In the genomic region with DNA sequence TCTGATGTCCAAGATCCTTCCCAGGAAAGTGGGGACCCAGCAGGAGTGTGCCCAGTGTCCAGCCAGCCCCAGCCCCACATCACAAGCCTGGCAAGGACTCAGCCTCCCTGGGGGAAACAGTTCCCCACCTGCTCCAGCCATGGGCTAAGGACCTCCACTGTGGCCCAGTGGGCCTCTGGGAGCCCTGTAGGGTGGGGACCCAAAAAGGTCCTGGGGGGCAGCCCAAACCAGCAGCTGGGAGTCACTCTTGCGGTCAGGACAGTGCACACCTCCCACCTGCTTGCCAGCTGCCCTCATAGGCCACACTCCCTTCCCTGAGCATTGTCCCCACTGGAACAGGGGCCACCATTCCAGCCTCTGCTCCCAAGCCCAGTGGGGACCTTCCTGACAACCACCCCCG, we compare ENCODE assay signal across 20 cellular contexts. TPM values are rescaled to one million over a fixed set of nuclear protein-coding genes. Genes with fewer than 3 reads are reported as not detected.
DNase-seq lines count a peak whose midpoint lies in the region; ATAC-seq, FAIRE-seq and TF ChIP-seq lines count a peak whose summit lies in the region.
"Had no signal": no experiment of that assay in that cellular context is flagged by ENCODE, and none has a peak within 500 bp of the region (broad histone marks: within the 10 kb centered on the region; RNA-seq: fewer than 3 reads in every experiment).

No MANE protein-coding gene starts in this region.

- in situ Hi-C loops in HepG2 (cut with HindIII; ENCODE audit: extremely low pct_ligation_motif_present, low pct_unique_long_range_greater_than_20kb) = no loop called here

- POLR2A ChIA-PET in HepG2 (lab: Yijun Ruan, JAX) = no interaction called here

- no peaks in the 10 kb centered on the region for H3F3A ChIP-seq in neural cell (ENCODE audit: insufficient read depth, low read length, poor library complexity, severe bottlenecking)

- H3K4me1 ChIP-seq in HepG2 (ENCODE audit: insufficient read depth, low read length) (peaks cover 86% of the 10 kb centered on the region), right lobe of liver (peaks cover 0 to 61% (median 30%) of the 10 kb centered on the region in 4 donors), adipocyte (ENCODE audit: control insufficient read depth, insufficient read depth, low read length) (peaks cover 20% of the 10 kb centered on the region), prostate gland (replicated peaks) (peaks cover 32% of the 10 kb centered on the region)

- 67% methylated on average over 2 of the region's 2 CpGs for WGBS in HepG2 (ENCODE audit: low lambda C conversion rate)
- WGBS in right lobe of liver (ENCODE audit: insufficient coverage, low coverage, low lambda C conversion rate, missing lambda C conversion rate) = 88% methylated on average over 1 of the region's 2 CpGs
- 95% methylated on average over 2 of the region's 2 CpGs for WGBS in prostate gland

- ATAC-seq in HepG2 = no peak
- ATAC-seq in right lobe of liver = no peak
- ATAC-seq: activated CD4-positive, alpha-beta T cell treated with anti-CD3 and anti-CD28 coated beads for 36 hours; GM23338; heart left ventricle had no signal

- no peak overlapping the region; a peak in 1 of 6 replicates for H3K4me3 ChIP-seq in HepG2 (replicated peaks in 1 of 3; ENCODE audit: insufficient read depth in 1 of 3, low read depth in 2 of 3, low read length in 3 of 3)
- H3K4me3 ChIP-seq in right lobe of liver = peak overlapping the region in 1 of 3 donors; percentile 56
- H3K4me3 ChIP-seq in adipocyte (ENCODE audit: low read length) = peak overlapping the region; percentile 82
- H3K4me3 ChIP-seq in neural cell (ENCODE audit: low read length) = peak overlapping the region; percentile 77
- no peak overlapping the region for H3K4me3 ChIP-seq in prostate gland
- H3K4me3 ChIP-seq: SJCRH30 had no signal

- CTCF ChIA-PET in HepG2 (lab: Yijun Ruan, JAX; ENCODE audit: low intra/inter-chr PET ratio, low total read pairs) = no interaction called here

- H3K4me2 ChIP-seq in HepG2 (ENCODE audit: low read depth, low read length) (peak overlapping the region; percentile 84), neural cell (ENCODE audit: low read length) (no peak overlapping the region)

- H3K9ac ChIP-seq in HepG2 (ENCODE audit: insufficient read depth, low read depth, low read length) = no peak overlapping the region
- no peak overlapping the region for H3K9ac ChIP-seq in adipocyte (ENCODE audit: low read length)
- H3K9ac ChIP-seq in neural cell (ENCODE audit: low read length) = no peak overlapping the region

- H3K9me2 ChIP-seq in neural cell (ENCODE audit: insufficient read depth, low read length) = no peaks in the 10 kb centered on the region

- TF ChIP-seq POLR2A in HepG2 (IDR thresholded peaks at IDR 0.05; ENCODE audit: insufficient read depth in 1 of 2, low read depth in 2 of 2, low read length in 2 of 2) = no peak
- no peak for TF ChIP-seq POLR2A in right lobe of liver (IDR thresholded peaks at IDR 0.05)
- TF ChIP-seq POLR2A in prostate gland (IDR thresholded peaks at IDR 0.05) = no peak

- no peak overlapping the region for H2AFZ ChIP-seq in HepG2 (ENCODE audit: low read length)
- no peak overlapping the region for H2AFZ ChIP-seq in neural cell (ENCODE audit: low read depth, low read length)
- H2AFZ ChIP-seq: GM23338 had no signal

- H3K27me3 ChIP-seq in HepG2 (ENCODE audit: control insufficient read depth in 1 of 2, insufficient read depth in 2 of 2, low read length in 2 of 2) = peaks cover 0 to 16% of the 10 kb centered on the region in 2 experiments; a peak in 2 of 5 replicates
- no peaks in the 10 kb centered on the region for H3K27me3 ChIP-seq in right lobe of liver
- H3K27me3 ChIP-seq in adipocyte (replicated peaks; ENCODE audit: control insufficient read depth, insufficient read depth, low read length) = no peaks in the 10 kb centered on the region
- H3K27me3 ChIP-seq in neural cell (ENCODE audit: insufficient read depth, low read depth, low read length) = no peaks in the 10 kb centered on the region
- H3K27me3 ChIP-seq in prostate gland (replicated peaks; ENCODE audit: insufficient read depth) = no peaks in the 10 kb centered on the region
- H3K27me3 ChIP-seq: breast epithelium, heart left ventricle had no signal

- intact Hi-C loops in HepG2 (cut with micrococcal nuclease; ENCODE audit: unreplicated experiment) (no loop called here), right lobe of liver (cut with DNase I) (no loop called here), prostate gland (cut with DNase I) (no loop called here)

- FAIRE-seq in HepG2 (lab: Jason Lieb, UNC) = no peak
- FAIRE-seq: islet of Langerhans, urothelium cell line had no signal

- TF ChIP-seq EP300 in HepG2 (IDR thresholded peaks at IDR 0.05; ENCODE audit: low read depth in 2 of 2, low read length in 2 of 2) (no peak), HepG2 (CRISPR knock-in tag; IDR thresholded peaks at IDR 0.05; ENCODE audit: borderline replicate concordance) (no peak), neural cell (conservative IDR thresholded peaks at IDR 0.05; ENCODE audit: poor library complexity, severe bottlenecking) (no peak)

- TF ChIP-seq CTCF in HepG2 (CRISPR knock-in tag; IDR thresholded peaks at IDR 0.05) (no peak), right lobe of liver (IDR thresholded peaks at IDR 0.05) (no peak), neural cell (IDR thresholded peaks at IDR 0.05; ENCODE audit: poor library complexity, severe bottlenecking) (no peak), GM10266 (IDR thresholded peaks at IDR 0.05; ENCODE audit: control insufficient read depth, insufficient read depth, low read depth, missing control alignments) (no peak), prostate gland (IDR thresholded peaks at IDR 0.05) (no peak)

- TF ChIP-seq RAD21 in HepG2 (CRISPR knock-in tag; IDR thresholded peaks at IDR 0.05) (no peak), neural cell (conservative IDR thresholded peaks at IDR 0.05) (no peak)

- BruUV-seq in HepG2 (replicated peaks; lab: Mats Ljungman, UMichigan) = no TSS peak

- H3K27ac ChIP-seq in HepG2 (ENCODE audit: extremely low read length, insufficient read depth, low read length) = no peak overlapping the region
- H3K27ac ChIP-seq in right lobe of liver = peak overlapping the region in 1 of 3 donors; percentile 73
- no peak overlapping the region for H3K27ac ChIP-seq in neural cell (ENCODE audit: low read length)
- H3K27ac ChIP-seq in prostate gland = no peak overlapping the region
- H3K27ac ChIP-seq: SJCRH30 had no signal

- H4K20me1 ChIP-seq in HepG2 (ENCODE audit: insufficient read depth, low read length) (no peaks in the 10 kb centered on the region), neural cell (ENCODE audit: insufficient read depth) (no peaks in the 10 kb centered on the region)

- H3K9me3 ChIP-seq in HepG2 (ENCODE audit: low read length) = no peaks in the 10 kb centered on the region
- no peaks in the 10 kb centered on the region for H3K9me3 ChIP-seq in right lobe of liver
- no peaks in the 10 kb centered on the region for H3K9me3 ChIP-seq in adipocyte (ENCODE audit: control insufficient read depth, low read length)
- no peaks in the 10 kb centered on the region for H3K9me3 ChIP-seq in neural cell (ENCODE audit: low read length)
- no peaks in the 10 kb centered on the region for H3K9me3 ChIP-seq in prostate gland
- H3K9me3 ChIP-seq: breast epithelium, heart left ventricle, SJCRH30 had no signal

- DNase-seq in HepG2 (ENCODE audit: low spot score) (no peak), right lobe of liver (no peak), adipocyte (ENCODE audit: low read depth) (no peak), H4 (ENCODE audit: low spot score) (no peak), GM10266 (ENCODE audit: extremely low spot score) (no peak), globus pallidus (ENCODE audit: low spot score) (no peak), prostate gland (ENCODE audit: low spot score) (no peak)
- DNase-seq: activated CD4-positive, alpha-beta T cell treated with anti-CD3 and anti-CD28 coated beads for 36 hours; activated naive CD4-positive, alpha-beta T cell treated with anti-CD3 and anti-CD28 coated beads, Interleukin-2, amount 50 U/mL, for 16 hours; heart left ventricle; NCI-H146; NCI-H446 treated with DMSO at 0.1 percent for 48 hours; T1000 had no signal

- H3K79me2 ChIP-seq in HepG2 (ENCODE audit: insufficient read depth, low read length) (no peaks in the 10 kb centered on the region), neural cell (replicated peaks; ENCODE audit: insufficient read depth, low read length) (peaks cover 5% of the 10 kb centered on the region)

- no peaks in the 10 kb centered on the region for H3K36me3 ChIP-seq in HepG2 (replicated peaks in 1 of 2; ENCODE audit: control insufficient read depth in 1 of 2, insufficient read depth in 2 of 2, low read length in 2 of 2)
- no peaks in the 10 kb centered on the region for H3K36me3 ChIP-seq in right lobe of liver
- H3K36me3 ChIP-seq in adipocyte (ENCODE audit: control insufficient read depth, insufficient read depth, low read length, severe bottlenecking) = no peaks in the 10 kb centered on the region
- H3K36me3 ChIP-seq in neural cell (ENCODE audit: insufficient read depth, low read length) = no peaks in the 10 kb centered on the region
- H3K36me3 ChIP-seq in prostate gland = no peaks in the 10 kb centered on the region
- H3K36me3 ChIP-seq: breast epithelium, SJCRH30 had no signal

RNA-seq across cellular contexts. Expression of a gene that starts 1.7 kb away (rescaled TPM):
- 0.72 and 2.9 TPM in 2 replicates for total RNA-seq in HepG2 (2016; rRNA removed; fragmentation: Illumina TruSeq; extraction: Trizol)
- 0.35 and 1.1 TPM in 2 replicates for total RNA-seq in HepG2 (2016; cell fraction: cytosol; rRNA removed; fragmentation: Illumina TruSeq; extraction: Trizol; ENCODE audit: low read depth)
- 1.1 and 2.6 TPM in 2 replicates for total RNA-seq in HepG2 (2016; cell fraction: insoluble cytoplasmic fraction; rRNA removed; fragmentation: Illumina TruSeq; extraction: Trizol)
- 0.96 and 1.1 TPM in 2 replicates for total RNA-seq in HepG2 (2016; cell fraction: membrane; rRNA removed; fragmentation: Illumina TruSeq; extraction: Trizol)
- 5.7 and 7.0 TPM in 2 replicates for total RNA-seq in HepG2 (2016; cell fraction: nucleus; rRNA removed; fragmentation: Illumina TruSeq; extraction: Trizol)
- 19.2 and 21.0 TPM in 2 replicates for polyA plus RNA-seq in HepG2 (2011; rRNA removed)
- polyA plus RNA-seq in HepG2 (2011; cell fraction: cytosol; rRNA removed) = 8.6 and 13.3 TPM in 2 replicates
- 246 and 388 TPM in 2 replicates for polyA plus RNA-seq in HepG2 (2011; cell fraction: nucleus; rRNA removed)
- 22.2 and 22.7 TPM in 2 replicates for polyA plus RNA-seq in HepG2 (2012)
- polyA plus RNA-seq in HepG2 (2016; cell fraction: cytosol; fragmentation: Illumina TruSeq; extraction: Trizol; ENCODE audit: low read depth) = 0.33 and 0.37 TPM in 2 replicates
- polyA plus RNA-seq in HepG2 (2016; cell fraction: insoluble cytoplasmic fraction; fragmentation: Illumina TruSeq; extraction: Trizol; ENCODE audit: low read depth) = 0.39 and 1.4 TPM in 2 replicates
- 0.64 and 0.73 TPM in 2 replicates for polyA plus RNA-seq in HepG2 (2016; cell fraction: membrane; fragmentation: Illumina TruSeq; extraction: Trizol; ENCODE audit: low read depth)
- polyA plus RNA-seq in HepG2 (2016; cell fraction: nucleus; fragmentation: Illumina TruSeq; extraction: Trizol; ENCODE audit: insufficient read depth, low read depth) = 15.6 and 16.5 TPM in 2 replicates
- polyA minus RNA-seq in HepG2 (2011; rRNA and poly(A)+ RNA removed; ENCODE audit: low replicate concordance) = 35.7 and 56.6 TPM in 2 replicates
- 7.6 and 10.1 TPM in 2 replicates for polyA minus RNA-seq in HepG2 (2011; cell fraction: cytosol; rRNA and poly(A)+ RNA removed)
- polyA minus RNA-seq in HepG2 (2011; cell fraction: nucleus; rRNA and poly(A)+ RNA removed) = 20.8 and 28.6 TPM in 2 replicates
- total RNA-seq in right lobe of liver = 10 to 100 TPM; 23.7 to 49.2 (median 34.2) TPM
- polyA plus RNA-seq in neural cell = 30.6 and 52.0 TPM in 2 replicates
- polyA minus RNA-seq in neural cell = 24.3 and 32.9 TPM in 2 replicates
- total RNA-seq in H4 (2014; rRNA removed; shearing (Covaris generic)) = 4.9 and 22.4 TPM in 2 replicates
- 10 to 100 TPM; 27.4 to 79.1 TPM for total RNA-seq in prostate gland

RNA-seq across cellular contexts. Expression of a gene that starts 5.5 kb away (rescaled TPM):
- total RNA-seq in HepG2 (2016; rRNA removed; fragmentation: Illumina TruSeq; extraction: Trizol) = not detected in 2 replicates
- not detected in 2 replicates for total RNA-seq in HepG2 (2016; cell fraction: cytosol; rRNA removed; fragmentation: Illumina TruSeq; extraction: Trizol; ENCODE audit: low read depth)
- not detected in 2 replicates for total RNA-seq in HepG2 (2016; cell fraction: insoluble cytoplasmic fraction; rRNA removed; fragmentation: Illumina TruSeq; extraction: Trizol)
- not detected in 2 replicates for total RNA-seq in HepG2 (2016; cell fraction: membrane; rRNA removed; fragmentation: Illumina TruSeq; extraction: Trizol)
- total RNA-seq in HepG2 (2016; cell fraction: nucleus; rRNA removed; fragmentation: Illumina TruSeq; extraction: Trizol) = not detected in 2 replicates
- polyA plus RNA-seq in HepG2 (2011; rRNA removed) = 0.05 TPM in 1 of 2 replicates, not detected in the other
- polyA plus RNA-seq in HepG2 (2011; cell fraction: cytosol; rRNA removed) = 0.05 TPM in 1 of 2 replicates, not detected in the other
- not detected in 2 replicates for polyA plus RNA-seq in HepG2 (2011; cell fraction: nucleus; rRNA removed)
- not detected in 2 replicates for polyA plus RNA-seq in HepG2 (2012)
- polyA plus RNA-seq in HepG2 (2016; cell fraction: cytosol; fragmentation: Illumina TruSeq; extraction: Trizol; ENCODE audit: low read depth) = not detected in 2 replicates
- polyA plus RNA-seq in HepG2 (2016; cell fraction: insoluble cytoplasmic fraction; fragmentation: Illumina TruSeq; extraction: Trizol; ENCODE audit: low read depth) = not detected in 2 replicates
- not detected in 2 replicates for polyA plus RNA-seq in HepG2 (2016; cell fraction: membrane; fragmentation: Illumina TruSeq; extraction: Trizol; ENCODE audit: low read depth)
- not detected in 2 replicates for polyA plus RNA-seq in HepG2 (2016; cell fraction: nucleus; fragmentation: Illumina TruSeq; extraction: Trizol; ENCODE audit: insufficient read depth, low read depth)
- 0.07 TPM in 1 of 2 replicates, not detected in the other for polyA minus RNA-seq in HepG2 (2011; rRNA and poly(A)+ RNA removed; ENCODE audit: low replicate concordance)
- polyA minus RNA-seq in HepG2 (2011; cell fraction: cytosol; rRNA and poly(A)+ RNA removed) = not detected in 2 replicates
- not detected in 2 replicates for polyA minus RNA-seq in HepG2 (2011; cell fraction: nucleus; rRNA and poly(A)+ RNA removed)
- under 1 TPM in 2 of 6 experiments, not detected in 4; 0.12 to 0.13 TPM for total RNA-seq in right lobe of liver
- polyA plus RNA-seq in neural cell = 0.56 and 0.69 TPM in 2 replicates
- not detected in 2 replicates for polyA minus RNA-seq in neural cell
- total RNA-seq in H4 (2014; rRNA removed; shearing (Covaris generic)) = not detected in 2 replicates
- under 1 TPM in 1 of 2 donors, not detected in 1; 0.57 TPM for total RNA-seq in prostate gland
- total RNA-seq: breast epithelium, GM23338, SJCRH30 had no signal
- polyA plus RNA-seq: AG04450, GM23338 had no signal

RNA-seq across cellular contexts. Expression of a gene that starts 19.6 kb away (rescaled TPM):
- total RNA-seq in HepG2 (2016; rRNA removed; fragmentation: Illumina TruSeq; extraction: Trizol) (0.63 and 0.84 TPM in 2 replicates), right lobe of liver (10 to 100 TPM in 5 of 6 experiments, 1 to 10 TPM in 1; 9.3 to 14.9 (median 12.2) TPM), prostate gland (100 to 1,000 TPM; 384 to 427 TPM)
- total RNA-seq in HepG2 (2016; cell fraction: cytosol; rRNA removed; fragmentation: Illumina TruSeq; extraction: Trizol; ENCODE audit: low read depth) = 1.2 TPM in 1 of 2 replicates, not detected in the other
- 0.65 and 1.7 TPM in 2 replicates for total RNA-seq in HepG2 (2016; cell fraction: insoluble cytoplasmic fraction; rRNA removed; fragmentation: Illumina TruSeq; extraction: Trizol)
- total RNA-seq in HepG2 (2016; cell fraction: membrane; rRNA removed; fragmentation: Illumina TruSeq; extraction: Trizol) = 0.59 and 0.79 TPM in 2 replicates
- total RNA-seq in HepG2 (2016; cell fraction: nucleus; rRNA removed; fragmentation: Illumina TruSeq; extraction: Trizol) = 2.7 and 4.8 TPM in 2 replicates
- polyA plus RNA-seq in HepG2 (2011; rRNA removed) (5.4 and 7.0 TPM in 2 replicates), neural cell (161 and 162 TPM in 2 replicates)
- polyA plus RNA-seq in HepG2 (2011; cell fraction: cytosol; rRNA removed) = 1.7 and 3.4 TPM in 2 replicates
- 93.3 and 114 TPM in 2 replicates for polyA plus RNA-seq in HepG2 (2011; cell fraction: nucleus; rRNA removed)
- polyA plus RNA-seq in HepG2 (2012) = 4.5 and 8.4 TPM in 2 replicates
- polyA plus RNA-seq in HepG2 (2016; cell fraction: cytosol; fragmentation: Illumina TruSeq; extraction: Trizol; ENCODE audit: low read depth) = 1.00 and 1.1 TPM in 2 replicates
- polyA plus RNA-seq in HepG2 (2016; cell fraction: insoluble cytoplasmic fraction; fragmentation: Illumina TruSeq; extraction: Trizol; ENCODE audit: low read depth) = 0.67 and 1.8 TPM in 2 replicates
- polyA plus RNA-seq in HepG2 (2016; cell fraction: membrane; fragmentation: Illumina TruSeq; extraction: Trizol; ENCODE audit: low read depth) = 1.1 and 1.5 TPM in 2 replicates
- 9.8 and 12.2 TPM in 2 replicates for polyA plus RNA-seq in HepG2 (2016; cell fraction: nucleus; fragmentation: Illumina TruSeq; extraction: Trizol; ENCODE audit: insufficient read depth, low read depth)
- polyA minus RNA-seq in HepG2 (2011; rRNA and poly(A)+ RNA removed; ENCODE audit: low replicate concordance) = 1.9 and 12.5 TPM in 2 replicates
- polyA minus RNA-seq in HepG2 (2011; cell fraction: cytosol; rRNA and poly(A)+ RNA removed) = 2.9 and 3.0 TPM in 2 replicates
- 3.9 and 4.2 TPM in 2 replicates for polyA minus RNA-seq in HepG2 (2011; cell fraction: nucleus; rRNA and poly(A)+ RNA removed)
- polyA minus RNA-seq in neural cell = 25.6 and 31.7 TPM in 2 replicates
- total RNA-seq in H4 (2014; rRNA removed; shearing (Covaris generic)) = 1.2 and 4.1 TPM in 2 replicates

RNA-seq across cellular contexts. Expression of a gene that starts 27.5 kb away (rescaled TPM):
- 0.87 and 0.95 TPM in 2 replicates for total RNA-seq in HepG2 (2016; rRNA removed; fragmentation: Illumina TruSeq; extraction: Trizol)
- total RNA-seq in HepG2 (2016; cell fraction: cytosol; rRNA removed; fragmentation: Illumina TruSeq; extraction: Trizol; ENCODE audit: low read depth) = 0.61 and 0.88 TPM in 2 replicates
- total RNA-seq in HepG2 (2016; cell fraction: insoluble cytoplasmic fraction; rRNA removed; fragmentation: Illumina TruSeq; extraction: Trizol) = 0.74 and 0.82 TPM in 2 replicates
- total RNA-seq in HepG2 (2016; cell fraction: membrane; rRNA removed; fragmentation: Illumina TruSeq; extraction: Trizol) = 0.69 and 0.71 TPM in 2 replicates
- 3.4 and 3.6 TPM in 2 replicates for total RNA-seq in HepG2 (2016; cell fraction: nucleus; rRNA removed; fragmentation: Illumina TruSeq; extraction: Trizol)
- 3.2 and 4.1 TPM in 2 replicates for polyA plus RNA-seq in HepG2 (2011; rRNA removed)
- polyA plus RNA-seq in HepG2 (2011; cell fraction: cytosol; rRNA removed) = 2.1 and 3.2 TPM in 2 replicates
- polyA plus RNA-seq in HepG2 (2011; cell fraction: nucleus; rRNA removed) = 41.8 and 49.4 TPM in 2 replicates
- 21.3 and 23.9 TPM in 2 replicates for polyA plus RNA-seq in HepG2 (2012)
- polyA plus RNA-seq in HepG2 (2016; cell fraction: cytosol; fragmentation: Illumina TruSeq; extraction: Trizol; ENCODE audit: low read depth) = 1.5 and 1.8 TPM in 2 replicates
- polyA plus RNA-seq in HepG2 (2016; cell fraction: insoluble cytoplasmic fraction; fragmentation: Illumina TruSeq; extraction: Trizol; ENCODE audit: low read depth) = 2.3 and 2.8 TPM in 2 replicates
- polyA plus RNA-seq in HepG2 (2016; cell fraction: membrane; fragmentation: Illumina TruSeq; extraction: Trizol; ENCODE audit: low read depth) = 2.2 and 2.6 TPM in 2 replicates
- polyA plus RNA-seq in HepG2 (2016; cell fraction: nucleus; fragmentation: Illumina TruSeq; extraction: Trizol; ENCODE audit: insufficient read depth, low read depth) = 12.9 and 17.3 TPM in 2 replicates
- polyA minus RNA-seq in HepG2 (2011; rRNA and poly(A)+ RNA removed; ENCODE audit: low replicate concordance) = 8.8 TPM in 1 of 2 replicates, not detected in the other
- polyA minus RNA-seq in HepG2 (2011; cell fraction: cytosol; rRNA and poly(A)+ RNA removed) = 9.0 and 9.2 TPM in 2 replicates
- 5.5 and 6.4 TPM in 2 replicates for polyA minus RNA-seq in HepG2 (2011; cell fraction: nucleus; rRNA and poly(A)+ RNA removed)
- 1 to 10 TPM in 2 of 6 experiments, under 1 TPM in 4; 0.50 to 2.1 (median 0.80) TPM for total RNA-seq in right lobe of liver
- polyA plus RNA-seq in neural cell = not detected in 2 replicates
- not detected in 2 replicates for polyA minus RNA-seq in neural cell
- total RNA-seq in H4 (2014; rRNA removed; shearing (Covaris generic)) = not detected in 2 replicates
- 10 to 100 TPM in 1 of 2 donors, 1 to 10 TPM in 1; 9.8 to 10.9 TPM for total RNA-seq in prostate gland
- polyA plus RNA-seq: AG04450 had no signal

RNA-seq across cellular contexts. Expression of a gene that starts 30.0 kb away (rescaled TPM):
- total RNA-seq in HepG2 (2016; rRNA removed; fragmentation: Illumina TruSeq; extraction: Trizol) (0.34 and 0.51 TPM in 2 replicates), right lobe of liver (under 1 TPM in 2 of 6 experiments, not detected in 4; 0.37 to 0.51 TPM), prostate gland (1 to 10 TPM; 4.2 to 6.7 TPM)
- total RNA-seq in HepG2 (2016; cell fraction: cytosol; rRNA removed; fragmentation: Illumina TruSeq; extraction: Trizol; ENCODE audit: low read depth) = 0.35 and 0.40 TPM in 2 replicates
- total RNA-seq in HepG2 (2016; cell fraction: insoluble cytoplasmic fraction; rRNA removed; fragmentation: Illumina TruSeq; extraction: Trizol) = 0.43 and 0.58 TPM in 2 replicates
- 0.19 and 0.62 TPM in 2 replicates for total RNA-seq in HepG2 (2016; cell fraction: membrane; rRNA removed; fragmentation: Illumina TruSeq; extraction: Trizol)
- total RNA-seq in HepG2 (2016; cell fraction: nucleus; rRNA removed; fragmentation: Illumina TruSeq; extraction: Trizol) = 0.56 TPM in 1 of 2 replicates, not detected in the other
- polyA plus RNA-seq in HepG2 (2011; rRNA removed) (1.5 and 1.6 TPM in 2 replicates), neural cell (not detected in 2 replicates)
- polyA plus RNA-seq in HepG2 (2011; cell fraction: cytosol; rRNA removed) = 1.5 and 3.0 TPM in 2 replicates
- polyA plus RNA-seq in HepG2 (2011; cell fraction: nucleus; rRNA removed) = 2.6 and 3.8 TPM in 2 replicates
- polyA plus RNA-seq in HepG2 (2012) = 0.47 and 1.5 TPM in 2 replicates
- polyA plus RNA-seq in HepG2 (2016; cell fraction: cytosol; fragmentation: Illumina TruSeq; extraction: Trizol; ENCODE audit: low read depth) = 0.97 and 1.4 TPM in 2 replicates
- polyA plus RNA-seq in HepG2 (2016; cell fraction: insoluble cytoplasmic fraction; fragmentation: Illumina TruSeq; extraction: Trizol; ENCODE audit: low read depth) = 0.32 and 0.41 TPM in 2 replicates
- 0.56 and 0.76 TPM in 2 replicates for polyA plus RNA-seq in HepG2 (2016; cell fraction: membrane; fragmentation: Illumina TruSeq; extraction: Trizol; ENCODE audit: low read depth)
- polyA plus RNA-seq in HepG2 (2016; cell fraction: nucleus; fragmentation: Illumina TruSeq; extraction: Trizol; ENCODE audit: insufficient read depth, low read depth) = 0.97 and 1.2 TPM in 2 replicates
- 0.78 and 9.4 TPM in 2 replicates for polyA minus RNA-seq in HepG2 (2011; rRNA and poly(A)+ RNA removed; ENCODE audit: low replicate concordance)
- polyA minus RNA-seq in HepG2 (2011; cell fraction: cytosol; rRNA and poly(A)+ RNA removed) = 0.89 and 3.1 TPM in 2 replicates
- polyA minus RNA-seq in HepG2 (2011; cell fraction: nucleus; rRNA and poly(A)+ RNA removed) = 0.64 TPM in 1 of 2 replicates, not detected in the other
- polyA minus RNA-seq in neural cell = not detected in 2 replicates
- total RNA-seq in H4 (2014; rRNA removed; shearing (Covaris generic)) = 0.64 TPM in 1 of 2 replicates, not detected in the other
- total RNA-seq: activated CD4-positive, alpha-beta T cell treated with anti-CD3 and anti-CD28 coated beads for 36 hours had no signal

Comparison
In these comparisons a context has a peak if more than half of its experiments do, and no peak if none do; other contexts are left out.
1. H3K4me3 ChIP-seq: peak in adipocyte (single experiment) and neural cell (single experiment); none in HepG2 (0 of 3) and prostate gland (0 of 2).
2. RNA of a gene that starts 19.6 kb away (total RNA-seq): 384 to 427 TPM in prostate gland; 9.3 to 14.9 TPM in right lobe of liver, 1.2 to 4.1 TPM in H4 and 0.59 to 4.8 TPM in HepG2; every median in the first group is over 10 times any median in the second.